Comparison of ENCODE assay signal across 24 cellular contexts in genomic region chr3:119596392-119596791, GRCh38. TPM values are rescaled to one million over a fixed set of nuclear protein-coding genes. Genes with fewer than 3 reads are reported as not detected.
DNase-seq lines count a peak whose midpoint lies in the region; ATAC-seq and TF ChIP-seq lines count a peak whose summit lies in the region.
"Had no signal": no experiment of that assay in that cellular context is flagged by ENCODE, and none has a peak within 500 bp of the region (broad histone marks: within the 10 kb centered on the region; RNA-seq: fewer than 3 reads in every experiment).

No MANE protein-coding gene starts in this region.

- BruUV-seq in A673 (replicated peaks; lab: Mats Ljungman, UMichigan): no TSS peak

- H3K27ac ChIP-seq in heart left ventricle: peak overlapping the region; percentile 3 to 85 (median 80)
- H3K27ac ChIP-seq in VCaP: peak overlapping the region; percentile 96
- H3K27ac ChIP-seq in lung (ENCODE audit: low read depth in 1 of 2, low read length in 1 of 2): peak overlapping the region; percentile 37 to 50
- peak overlapping the region; percentile 71 to 85 (median 80) for H3K27ac ChIP-seq in upper lobe of left lung
- H3K27ac ChIP-seq in A673 (ENCODE audit: low read depth, low read length, poor library complexity, severe bottlenecking): no peak overlapping the region
- H3K27ac ChIP-seq: ascending aorta, C4-2B, GM23248 had no signal

- H3K36me3 Mint-ChIP-seq in activated CD4-positive, alpha-beta memory T cell treated with anti-CD3 and anti-CD28 coated beads, Interleukin-2, amount 10 ng/mL, durations not matched to agents 7 days and 5 days (ENCODE audit: low read depth): no peaks in the 10 kb centered on the region
- H3K36me3 Mint-ChIP-seq: activated naive CD4-positive, alpha-beta T cell treated with anti-CD3 and anti-CD28 coated beads, Interleukin-2, amount 50 U/mL, for 24 hours had no signal

- H3K27me3 ChIP-seq in heart left ventricle: no peaks in the 10 kb centered on the region
- H3K27me3 ChIP-seq in lung (ENCODE audit: control insufficient read depth, insufficient read depth): no peaks in the 10 kb centered on the region
- no peaks in the 10 kb centered on the region for H3K27me3 ChIP-seq in upper lobe of left lung
- no peaks in the 10 kb centered on the region for H3K27me3 ChIP-seq in A673 (replicated peaks; ENCODE audit: insufficient read depth, low read depth, low read length, poor library complexity)
- H3K27me3 ChIP-seq: ascending aorta had no signal

- H3K4me3 ChIP-seq in heart left ventricle: peak overlapping the region in 1 of 12 donors; percentile 43
- no peak overlapping the region for H3K4me3 ChIP-seq in lung
- H3K4me3 ChIP-seq in upper lobe of left lung: no peak overlapping the region
- no peak overlapping the region for H3K4me3 ChIP-seq in A673 (ENCODE audit: low read depth, low read length, poor library complexity, severe bottlenecking)
- H3K4me3 ChIP-seq: A549, GM23248 had no signal

- POLR2A ChIA-PET in activated CD4-positive, alpha-beta memory T cell treated with anti-CD3 and anti-CD28 coated beads, Interleukin-2, amount 10 ng/mL, durations not matched to agents 7 days and 5 days (lab: Charles Lee): no interaction called here
- POLR2A ChIA-PET in A673 (lab: Charles Lee; ENCODE audit: low non-redundant PET): no interaction called here

- H3K27me3 Mint-ChIP-seq in activated CD4-positive, alpha-beta memory T cell treated with anti-CD3 and anti-CD28 coated beads, Interleukin-2, amount 10 ng/mL, durations not matched to agents 7 days and 5 days: peaks cover 3% of the 10 kb centered on the region

- intact Hi-C loops in heart left ventricle (cut with DNase I) (loop anchor here in 2 of 10 donors (5.0 kb wide), 2 partner anchors 41 to 81 kb away; partner anchors contain the start of gene COX17 (in 2 of the 2)), Right ventricle myocardium inferior (cut with DNase I) (loop anchor here (5.0 kb wide), 1 partner anchor 81 kb away; the partner anchor contains the start of gene COX17), A673 (cut with micrococcal nuclease; ENCODE audit: unreplicated experiment) (no loop called here)

- H3K4me1 Mint-ChIP-seq in activated CD4-positive, alpha-beta memory T cell treated with anti-CD3 and anti-CD28 coated beads, Interleukin-2, amount 10 ng/mL, durations not matched to agents 7 days and 5 days: peaks cover 46% of the 10 kb centered on the region

- ATAC-seq in heart left ventricle: peak in 2 of 4 donors; percentile 8 to 20
- ATAC-seq in Right ventricle myocardium inferior: no peak
- no peak for ATAC-seq in lung (ENCODE audit: insufficient read depth, low FRiP score)
- ATAC-seq in upper lobe of left lung (ENCODE audit: low FRiP score in 2 of 2): peak in 1 of 2 donors; percentile 26
- ATAC-seq: A549 had no signal

- TF ChIP-seq POLR2A in heart left ventricle (IDR thresholded peaks at IDR 0.05) (no peak), upper lobe of left lung (IDR thresholded peaks at IDR 0.05) (no peak)

- H3K4me3 Mint-ChIP-seq in activated CD4-positive, alpha-beta memory T cell treated with anti-CD3 and anti-CD28 coated beads, Interleukin-2, amount 10 ng/mL, durations not matched to agents 7 days and 5 days: no peak overlapping the region
- H3K4me3 Mint-ChIP-seq: activated naive CD4-positive, alpha-beta T cell treated with anti-CD3 and anti-CD28 coated beads, Interleukin-2, amount 50 U/mL, for 24 hours had no signal

- no peaks in the 10 kb centered on the region for H3K9me3 Mint-ChIP-seq in activated CD4-positive, alpha-beta memory T cell treated with anti-CD3 and anti-CD28 coated beads, Interleukin-2, amount 10 ng/mL, durations not matched to agents 7 days and 5 days
- H3K9me3 Mint-ChIP-seq: activated naive CD4-positive, alpha-beta T cell treated with anti-CD3 and anti-CD28 coated beads, Interleukin-2, amount 50 U/mL, for 24 hours had no signal

- TF ChIP-seq CTCF in heart left ventricle (IDR thresholded peaks at IDR 0.05): no peak
- no peak for TF ChIP-seq CTCF in VCaP (conservative IDR thresholded peaks at IDR 0.05)
- TF ChIP-seq CTCF in lung (IDR thresholded peaks at IDR 0.05; ENCODE audit: control extremely low read depth, extremely low read depth): no peak
- no peak for TF ChIP-seq CTCF in upper lobe of left lung (IDR thresholded peaks at IDR 0.05)
- no peak for TF ChIP-seq CTCF in A673 (conservative IDR thresholded peaks at IDR 0.05; ENCODE audit: low read depth, low read length)

- no peaks in the 10 kb centered on the region for H3K36me3 ChIP-seq in heart left ventricle
- no peaks in the 10 kb centered on the region for H3K36me3 ChIP-seq in lung (ENCODE audit: control insufficient read depth in 2 of 2, insufficient read depth in 2 of 2, low read length in 2 of 2)
- H3K36me3 ChIP-seq in upper lobe of left lung: no peaks in the 10 kb centered on the region
- no peaks in the 10 kb centered on the region for H3K36me3 ChIP-seq in A673 (ENCODE audit: insufficient read depth, low read length, poor library complexity, severe bottlenecking)
- H3K36me3 ChIP-seq: ascending aorta had no signal

- no peak for TF ChIP-seq EP300 in upper lobe of left lung (IDR thresholded peaks at IDR 0.05)

- H3K9me3 ChIP-seq in heart left ventricle (no peaks in the 10 kb centered on the region), lung (ENCODE audit: control insufficient read depth in 2 of 2, insufficient read depth in 1 of 2, low read length in 1 of 2) (no peaks in the 10 kb centered on the region), upper lobe of left lung (no peaks in the 10 kb centered on the region), A673 (ENCODE audit: low read depth, low read length, poor library complexity, severe bottlenecking) (no peaks in the 10 kb centered on the region)
- H3K9me3 ChIP-seq: A549, ascending aorta had no signal

- H3K4me1 ChIP-seq in heart left ventricle (peaks cover 3 to 60% (median 49%) of the 10 kb centered on the region in 12 donors), lung (ENCODE audit: control insufficient read depth in 2 of 2, insufficient read depth in 2 of 2, low read length in 2 of 2) (peaks cover 21% of the 10 kb centered on the region in 2 donors), upper lobe of left lung (peaks cover 25 to 38% (median 31%) of the 10 kb centered on the region in 4 donors), A673 (ENCODE audit: insufficient read depth, low read length, poor library complexity, severe bottlenecking) (no peaks in the 10 kb centered on the region)
- H3K4me1 ChIP-seq: ascending aorta had no signal

- 78 to 87% (median 82%) methylated on average over 6 of the region's 6 CpGs for WGBS in heart left ventricle, 4 donors
- 77 to 81% methylated on average over 6 of the region's 6 CpGs for WGBS in lung, 2 donors
- WGBS in upper lobe of left lung, 2 donors: 80 to 89% methylated on average over 5 to 6 of the region's 6 CpGs

- CTCF ChIA-PET in activated CD4-positive, alpha-beta memory T cell treated with anti-CD3 and anti-CD28 coated beads, Interleukin-2, amount 10 ng/mL, durations not matched to agents 7 days and 5 days (lab: Charles Lee): interaction anchor here (1.5 kb wide), 1 partner anchor 84 kb away, joined by 4 read pairs; no protein-coding TSS in a partner anchor
- CTCF ChIA-PET in A673 (lab: Charles Lee): no interaction called here

- DNase-seq in heart left ventricle (no peak), Right ventricle myocardium inferior (ENCODE audit: missing footprints) (no peak), lung (ENCODE audit: low spot score) (no peak), upper lobe of left lung (no peak), SKM-1 (lab: John Stamatoyannopoulos, UW; ENCODE audit: unreplicated experiment) (no peak), A673 (ENCODE audit: low spot score) (no peak)
- no peak for DNase-seq in activated CD4-positive, alpha-beta memory T cell treated with anti-CD3 and anti-CD28 coated beads, Interleukin-2, amount 10 ng/mL, durations not matched to agents 7 days and 5 days
- DNase-seq: activated T-cell treated with anti-CD3 and anti-CD28 coated beads, Interleukin-2, amount 50 U/mL, for 48 hours; DMS153; effector CD4-positive, alpha-beta T cell; NCI-H187 treated with DMSO at 0.1 percent for 48 hours; NCI-H226; NCI-H774; SIG-M5 had no signal

- H3K27ac Mint-ChIP-seq in activated CD4-positive, alpha-beta memory T cell treated with anti-CD3 and anti-CD28 coated beads, Interleukin-2, amount 10 ng/mL, durations not matched to agents 7 days and 5 days: no peak overlapping the region
- H3K27ac Mint-ChIP-seq: activated naive CD4-positive, alpha-beta T cell treated with anti-CD3 and anti-CD28 coated beads, Interleukin-2, amount 50 U/mL, for 24 hours had no signal

RNA-seq across cellular contexts. Expression of gene PLA1A, which starts 1.3 kb away (rescaled TPM):
- 10 to 100 TPM in 1 of 9 donors, 1 to 10 TPM in 6, under 1 TPM in 2; 0.58 to 23.8 (median 1.8) TPM for total RNA-seq in heart left ventricle
- polyA plus RNA-seq in heart left ventricle: 1 to 10 TPM in 1 of 2 donors, under 1 TPM in 1; 0.86 to 2.6 TPM
- 2.0 TPM for total RNA-seq in Right ventricle myocardium inferior
- 1 to 10 TPM; 1.8 to 7.3 TPM for total RNA-seq in lung
- polyA plus RNA-seq in lung: 10 to 100 TPM in 1 of 2 donors, 1 to 10 TPM in 1; 5.9 to 10.3 TPM
- total RNA-seq in upper lobe of left lung: 10 to 100 TPM in 4 of 6 donors, 1 to 10 TPM in 2; 1.0 to 27.8 (median 14.6) TPM
- total RNA-seq in activated CD4-positive, alpha-beta memory T cell treated with anti-CD3 and anti-CD28 coated beads, Interleukin-2, amount 10 ng/mL, durations not matched to agents 7 days and 5 days: under 1 TPM in 1 of 2 experiments, not detected in 1; 0.25 TPM
- total RNA-seq in A673 (2021): not detected in 2 replicates
- total RNA-seq: GM23248; M059J; T-helper 2 cell treated with Interferon-gamma antibody and Interleukin-4, amounts not matched to agents 100 ng/mL and 5 ng/mL, for 36 hours had no signal
- polyA plus RNA-seq: GM23248 had no signal

RNA-seq across cellular contexts. Expression of gene ADPRH, which starts 17.1 kb away (rescaled TPM):
- total RNA-seq in heart left ventricle: 10 to 100 TPM in 6 of 9 donors, 1 to 10 TPM in 3; 9.7 to 17.5 (median 11.5) TPM
- polyA plus RNA-seq in heart left ventricle: 10 to 100 TPM in 1 of 2 donors, 1 to 10 TPM in 1; 5.0 to 14.2 TPM
- 10.1 TPM for total RNA-seq in Right ventricle myocardium inferior
- total RNA-seq in lung: 10 to 100 TPM; 10.3 to 26.3 TPM
- 10 to 100 TPM in 1 of 2 donors, 1 to 10 TPM in 1; 5.4 to 18.1 TPM for polyA plus RNA-seq in lung
- total RNA-seq in upper lobe of left lung: 10 to 100 TPM; 18.9 to 33.8 (median 25.1) TPM
- total RNA-seq in activated CD4-positive, alpha-beta memory T cell treated with anti-CD3 and anti-CD28 coated beads, Interleukin-2, amount 10 ng/mL, durations not matched to agents 7 days and 5 days: 1 to 10 TPM; 8.6 to 8.8 TPM
- 0.37 TPM in 2 replicates for total RNA-seq in A673 (2021)

RNA-seq across cellular contexts. Expression of gene CD80, which starts 37.0 kb away (rescaled TPM):
- total RNA-seq in heart left ventricle: 1 to 10 TPM in 1 of 9 donors, under 1 TPM in 5, not detected in 3; 0.22 to 4.4 (median 0.39) TPM
- under 1 TPM; 0.12 to 0.19 TPM for polyA plus RNA-seq in heart left ventricle
- not detected for total RNA-seq in Right ventricle myocardium inferior
- 1 to 10 TPM; 4.8 to 8.6 TPM for total RNA-seq in lung
- polyA plus RNA-seq in lung: 1 to 10 TPM in 1 of 2 donors, under 1 TPM in 1; 0.89 to 3.6 TPM
- 10 to 100 TPM in 2 of 6 donors, 1 to 10 TPM in 4; 5.8 to 26.4 (median 8.7) TPM for total RNA-seq in upper lobe of left lung
- total RNA-seq in activated CD4-positive, alpha-beta memory T cell treated with anti-CD3 and anti-CD28 coated beads, Interleukin-2, amount 10 ng/mL, durations not matched to agents 7 days and 5 days: 10 to 100 TPM; 27.1 to 29.5 TPM
- not detected in 2 replicates for total RNA-seq in A673 (2021)
- total RNA-seq: frontal cortex, GM23248, kidney epithelial cell, M059J had no signal
- polyA plus RNA-seq: GM23248 had no signal
